In the genomic region with DNA sequence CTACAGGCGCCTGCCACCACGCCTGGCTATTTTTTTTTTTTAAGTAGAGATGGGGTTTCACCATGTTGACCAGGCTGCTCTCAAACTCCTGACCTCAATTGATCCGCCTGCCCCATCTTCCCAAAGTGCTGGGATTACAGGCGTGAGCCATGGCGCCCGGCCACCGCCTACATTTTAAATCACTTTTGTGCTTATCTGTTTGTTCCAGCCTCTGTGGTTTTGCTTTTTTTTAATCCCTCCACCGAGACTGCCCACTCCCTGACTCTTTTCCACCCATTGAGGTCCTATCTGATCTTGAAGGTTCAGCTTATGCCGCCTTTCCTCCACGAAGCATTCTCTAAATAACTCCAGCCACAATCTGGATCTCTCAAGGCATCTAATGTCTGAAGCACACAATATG, we compare ENCODE assay signal across 33 cellular contexts.
"Had no signal": no experiment of that assay in that cellular context is flagged by ENCODE, and none has a peak within 500 bp of the region (broad histone marks: within the 10 kb centered on the region; RNA-seq: fewer than 3 reads in every experiment).

No MANE protein-coding gene starts in this region.

- H3K36me3 ChIP-seq: adrenal gland, ascending aorta, breast epithelium, cardiac muscle cell, colonic mucosa had no signal

- H3K27me3 ChIP-seq: ascending aorta, colonic mucosa had no signal

- FAIRE-seq: endometrium, frontal cortex, TTC549 had no signal

- DNase-seq: activated CD4-positive, alpha-beta memory T cell treated with anti-CD3 and anti-CD28 coated beads, Interleukin-2, amount 10 ng/mL, durations not matched to agents 7 days and 5 days; activated CD4-positive, alpha-beta T cell treated with anti-CD3 and anti-CD28 coated beads for 1 hour; activated CD4-positive, alpha-beta T cell treated with anti-CD3 and anti-CD28 coated beads for 4 hours; activated CD4-positive, alpha-beta T cell treated with anti-CD3 and anti-CD28 coated beads, Interleukin-2, amount 10 ng/mL, durations not matched to agents 7 days and 5 days; activated CD4-positive, alpha-beta T cell treated with anti-CD3 and anti-CD28 coated beads, Interleukin-2, amount 50 U/mL, for 4 hours; activated CD8-positive, alpha-beta memory T cell treated with anti-CD3 and anti-CD28 coated beads, Interleukin-2, amount 50 U/mL, for 48 hours; activated effector memory CD4-positive, alpha-beta T cell treated with anti-CD3 and anti-CD28 coated beads, Interleukin-2, amount 50 U/mL, for 16 hours; activated naive CD4-positive, alpha-beta T cell treated with anti-CD3 and anti-CD28 coated beads for 36 hours; activated naive CD8-positive, alpha-beta T cell treated with anti-CD3 and anti-CD28 coated beads for 36 hours; activated naive CD8-positive, alpha-beta T cell treated with anti-CD3 and anti-CD28 coated beads, Interleukin-2, amount 50 U/mL, for 24 hours; activated T-cell treated with anti-CD3 and anti-CD28 coated beads for 4 hours; activated T-cell treated with anti-CD3 and anti-CD28 coated beads, Interleukin-2, amount 50 U/mL, for 48 hours; adrenal gland; central memory CD4-positive, alpha-beta T cell; cerebellar nuclear complex; colonic mucosa; effector CD8-positive, alpha-beta T cell; foreskin fibroblast; head of caudate nucleus; T-helper 2 cell had no signal

- H3K4me1 ChIP-seq: adrenal gland, ascending aorta, breast epithelium, colonic mucosa had no signal

- H3K9me3 ChIP-seq: adrenal gland, ascending aorta, breast epithelium, colonic mucosa had no signal

- H3K4me3 Mint-ChIP-seq: activated CD4-positive, alpha-beta memory T cell treated with anti-CD3 and anti-CD28 coated beads, Interleukin-2, amount 10 ng/mL, durations not matched to agents 7 days and 5 days; activated CD4-positive, alpha-beta T cell treated with anti-CD3 and anti-CD28 coated beads, Interleukin-2, amount 10 ng/mL, durations not matched to agents 7 days and 5 days; activated naive CD4-positive, alpha-beta T cell treated with anti-CD3 and anti-CD28 coated beads for 36 hours; activated naive CD4-positive, alpha-beta T cell treated with anti-CD3 and anti-CD28 coated beads, Interleukin-2, amount 50 U/mL, for 24 hours; activated naive CD8-positive, alpha-beta T cell treated with anti-CD3 and anti-CD28 coated beads for 36 hours; activated naive CD8-positive, alpha-beta T cell treated with anti-CD3 and anti-CD28 coated beads, Interleukin-2, amount 50 U/mL, for 24 hours; activated T-helper 1 cell treated with anti-CD3 and anti-CD28 coated beads, Interleukin-12 subunit alpha, Interleukin-12 subunit beta, Interleukin-2, Interleukin-4 antibody, amounts not matched to agents 30 ng/mL and 10 ng/mL and 1 ng/mL, durations not matched to agents 14 hours and 24 hours and 36 hours; brain; WTC11 had no signal

- H3K4me1 Mint-ChIP-seq: activated CD4-positive, alpha-beta memory T cell treated with anti-CD3 and anti-CD28 coated beads, Interleukin-2, amount 10 ng/mL, durations not matched to agents 7 days and 5 days; activated CD4-positive, alpha-beta T cell treated with anti-CD3 and anti-CD28 coated beads, Interleukin-2, amount 10 ng/mL, durations not matched to agents 7 days and 5 days; activated naive CD4-positive, alpha-beta T cell treated with anti-CD3 and anti-CD28 coated beads, Interleukin-2, amount 50 U/mL, for 24 hours; activated naive CD8-positive, alpha-beta T cell treated with anti-CD3 and anti-CD28 coated beads for 36 hours; activated naive CD8-positive, alpha-beta T cell treated with anti-CD3 and anti-CD28 coated beads, Interleukin-2, amount 50 U/mL, for 24 hours had no signal

- H3K9me3 Mint-ChIP-seq: activated CD4-positive, alpha-beta memory T cell treated with anti-CD3 and anti-CD28 coated beads, Interleukin-2, amount 10 ng/mL, durations not matched to agents 7 days and 5 days; activated CD4-positive, alpha-beta T cell treated with anti-CD3 and anti-CD28 coated beads, Interleukin-2, amount 10 ng/mL, durations not matched to agents 7 days and 5 days; activated naive CD4-positive, alpha-beta T cell treated with anti-CD3 and anti-CD28 coated beads for 36 hours; activated naive CD4-positive, alpha-beta T cell treated with anti-CD3 and anti-CD28 coated beads, Interleukin-2, amount 50 U/mL, for 24 hours; activated naive CD8-positive, alpha-beta T cell treated with anti-CD3 and anti-CD28 coated beads for 36 hours; activated naive CD8-positive, alpha-beta T cell treated with anti-CD3 and anti-CD28 coated beads, Interleukin-2, amount 50 U/mL, for 24 hours; activated T-helper 1 cell treated with anti-CD3 and anti-CD28 coated beads, Interleukin-12 subunit alpha, Interleukin-12 subunit beta, Interleukin-2, Interleukin-4 antibody, amounts not matched to agents 30 ng/mL and 10 ng/mL and 1 ng/mL, durations not matched to agents 14 hours and 24 hours and 36 hours; activated T-helper 2 cell treated with anti-CD3 and anti-CD28 coated beads, Interferon-gamma antibody, Interleukin-2, Interleukin-4, amounts not matched to agents 10 μg/mL and 5 μg/mL and 100 μg/mL, durations not matched to agents 14 hours and 24 hours and 36 hours; brain; WTC11 had no signal

- H3K27ac ChIP-seq: adrenal gland, ascending aorta, breast epithelium, cardiac muscle cell, colonic mucosa, VCaP had no signal

- H3K36me3 Mint-ChIP-seq: activated naive CD4-positive, alpha-beta T cell treated with anti-CD3 and anti-CD28 coated beads, Interleukin-2, amount 50 U/mL, for 24 hours; activated naive CD8-positive, alpha-beta T cell treated with anti-CD3 and anti-CD28 coated beads for 36 hours; WTC11 had no signal

- H3K4me3 ChIP-seq: adrenal gland, ascending aorta, breast epithelium, cardiac muscle cell, colonic mucosa had no signal

- ATAC-seq: activated naive CD8-positive, alpha-beta T cell treated with anti-CD3 and anti-CD28 coated beads, Interleukin-2, amount 50 U/mL, for 24 hours; esophagus mucosa; WTC11 had no signal

- H3K27me3 Mint-ChIP-seq: activated CD4-positive, alpha-beta memory T cell treated with anti-CD3 and anti-CD28 coated beads, Interleukin-2, amount 10 ng/mL, durations not matched to agents 7 days and 5 days; activated CD4-positive, alpha-beta T cell treated with anti-CD3 and anti-CD28 coated beads, Interleukin-2, amount 10 ng/mL, durations not matched to agents 7 days and 5 days; activated naive CD4-positive, alpha-beta T cell treated with anti-CD3 and anti-CD28 coated beads, Interleukin-2, amount 50 U/mL, for 24 hours; activated naive CD8-positive, alpha-beta T cell treated with anti-CD3 and anti-CD28 coated beads for 36 hours; activated naive CD8-positive, alpha-beta T cell treated with anti-CD3 and anti-CD28 coated beads, Interleukin-2, amount 50 U/mL, for 24 hours; brain had no signal
